12 cellular contexts compared by ENCODE assay signal in genomic region chr18:25233582-25234362, GRCh38.
DNase-seq lines count a peak whose midpoint lies in the region; ATAC-seq, FAIRE-seq and TF ChIP-seq lines count a peak whose summit lies in the region.
"Had no signal": no experiment of that assay in that cellular context is flagged by ENCODE, and none has a peak within 500 bp of the region (broad histone marks: within the 10 kb centered on the region; RNA-seq: fewer than 3 reads in every experiment).

No MANE protein-coding gene starts in this region.

- H3K4me1 ChIP-seq in K562 (replicated peaks in 1 of 2; ENCODE audit: control insufficient read depth in 2 of 2, insufficient read depth in 2 of 2, low read length in 2 of 2) (no peaks in the 10 kb centered on the region; a peak in 2 of 5 replicates), heart right ventricle (peaks cover 2 to 91% (median 68%) of the 10 kb centered on the region in 9 donors), gastrocnemius medialis (peaks cover 29 to 34% of the 10 kb centered on the region in 2 donors), SJCRH30 (peaks cover 7% of the 10 kb centered on the region)

- no peak overlapping the region for H2AFZ ChIP-seq in K562 (ENCODE audit: low read depth, low read length)

- no peaks in the 10 kb centered on the region for H3K9me1 ChIP-seq in K562 (ENCODE audit: control insufficient read depth, insufficient read depth, low read length)

- no peak for ATAC-seq in K562
- ATAC-seq in heart right ventricle: peak in 6 of 8 donors; percentile 40 to 61 (median 48)
- ATAC-seq in gastrocnemius medialis: no peak
- no peak for ATAC-seq in GM19452 (IDR thresholded peaks at IDR 0.05; ENCODE audit: unreplicated experiment)
- no peak for ATAC-seq in HG03196 (IDR thresholded peaks at IDR 0.05; ENCODE audit: unreplicated experiment)
- ATAC-seq: mucosa of descending colon had no signal

- H3K79me2 ChIP-seq in K562 (ENCODE audit: control insufficient read depth, insufficient read depth, low read length): no peaks in the 10 kb centered on the region

- intact Hi-C loops in K562 (cut with micrococcal nuclease) (loop anchor here (10.0 kb wide), 1 partner anchor 359 kb away; no protein-coding TSS in a partner anchor), heart right ventricle (cut with DNase I) (loop anchor here in 6 of 10 donors (5.0 to 10.0 kb wide), 5 partner anchors 44 to 119 kb away; partner anchors contain the start of gene ZNF521 (in 3 of the 6)), gastrocnemius medialis (cut with DNase I; ENCODE audit: low total_unique reads) (loop anchor here (5.0 kb wide), 3 partner anchors 64 to 246 kb away; partner anchors contain the start of gene ZNF521)

- H3K4me2 ChIP-seq in K562 (ENCODE audit: insufficient read depth, low read length): no peak overlapping the region

- TF ChIP-seq EP300 in K562 (IDR thresholded peaks at IDR 0.05; ENCODE audit: low read length): no peak

- DNase-seq in GM04504 (ENCODE audit: low read depth) (peak; percentile 40), K562 (ENCODE audit: extremely low read depth in 1 of 4, low spot score in 3 of 4) (no peak), heart right ventricle (no peak), gastrocnemius medialis (no peak), HK-2 (ENCODE audit: unreplicated experiment) (no peak), SJCRH30 (no peak)
- DNase-seq: activated effector memory CD4-positive, alpha-beta T cell treated with anti-CD3 and anti-CD28 coated beads, Interleukin-2, amount 50 U/mL, for 16 hours; mucosa of descending colon had no signal

- H3K27me3 ChIP-seq in K562 (ENCODE audit: control insufficient read depth in 2 of 2, insufficient read depth in 2 of 2, low read length in 2 of 2) (no peaks in the 10 kb centered on the region), heart right ventricle (no peaks in the 10 kb centered on the region), gastrocnemius medialis (no peaks in the 10 kb centered on the region), SJCRH30 (no peaks in the 10 kb centered on the region)

- in situ Hi-C loops in K562 (cut with MboI): no loop called here
- in situ Hi-C loops in gastrocnemius medialis (cut with MboI; ENCODE audit: low sequenced_read_pairs in 4 of 4): no loop called here

- no peaks in the 10 kb centered on the region for H3K36me3 ChIP-seq in K562 (ENCODE audit: control insufficient read depth, insufficient read depth, low read length)
- no peaks in the 10 kb centered on the region for H3K36me3 ChIP-seq in heart right ventricle
- no peaks in the 10 kb centered on the region for H3K36me3 ChIP-seq in gastrocnemius medialis
- no peaks in the 10 kb centered on the region for H3K36me3 ChIP-seq in SJCRH30

- no peak overlapping the region for H3K9ac ChIP-seq in K562 (ENCODE audit: insufficient read depth in 1 of 2, low read depth in 2 of 2, low read length in 2 of 2)

- no TSS peak for BruUV-seq in K562 (replicated peaks; lab: Mats Ljungman, UMichigan)

- CTCF ChIA-PET in K562 (lab: Yijun Ruan, JAX; ENCODE audit: low intra/inter-chr PET ratio): no interaction called here

- H4K20me1 ChIP-seq in K562 (replicated peaks; ENCODE audit: control insufficient read depth, insufficient read depth, low read length): no peaks in the 10 kb centered on the region

- H3K9me3 ChIP-seq in K562 (replicated peaks; ENCODE audit: control insufficient read depth, insufficient read depth, low read depth, low read length) (no peaks in the 10 kb centered on the region), heart right ventricle (no peaks in the 10 kb centered on the region), gastrocnemius medialis (no peaks in the 10 kb centered on the region), SJCRH30 (replicated peaks) (no peaks in the 10 kb centered on the region)
- H3K9me3 ChIP-seq: mucosa of descending colon had no signal

- TF ChIP-seq POLR2A in K562 (conservative IDR thresholded peaks at IDR 0.05) (no peak), gastrocnemius medialis (IDR thresholded peaks at IDR 0.05) (no peak)

- H3K4me3 ChIP-seq in K562 (no peak overlapping the region), heart right ventricle (peak overlapping the region in 7 of 10 donors; percentile 6 to 35 (median 27)), gastrocnemius medialis (peak overlapping the region in 2 of 4 donors; percentile 9 to 13), SJCRH30 (no peak overlapping the region)
- H3K4me3 ChIP-seq: mucosa of descending colon had no signal

- peak; percentile 37 for FAIRE-seq in K562 (lab: Jason Lieb, UNC)
- FAIRE-seq: D721Med, urothelium cell line had no signal

- POLR2A ChIA-PET in K562 (lab: Yijun Ruan, JAX): interaction anchor here (1.0 to 1.1 kb wide), 2 partner anchors 34 to 118 kb away, joined by 3 read pairs; no protein-coding TSS in a partner anchor

- TF ChIP-seq CTCF in K562 (IDR thresholded peaks at IDR 0.05 in 2 of 3, conservative IDR thresholded peaks at IDR 0.05 in 1 of 3; ENCODE audit: insufficient read depth in 2 of 3, low read depth in 1 of 3, low read length in 3 of 3) (no peak), heart right ventricle (IDR thresholded peaks at IDR 0.05) (no peak), gastrocnemius medialis (IDR thresholded peaks at IDR 0.05 in 4 of 5, conservative IDR thresholded peaks at IDR 0.05 in 1 of 5) (no peak)

- H3K27ac ChIP-seq in K562 (ENCODE audit: extremely low read depth, low read depth, low read length) (no peak overlapping the region), heart right ventricle (peak overlapping the region; percentile 5 to 80 (median 59)), gastrocnemius medialis (peak overlapping the region; percentile 13 to 54 (median 30)), SJCRH30 (no peak overlapping the region)

- TF ChIP-seq RAD21 in K562 (CRISPR knock-in tag; conservative IDR thresholded peaks at IDR 0.05 in 1 of 2, IDR thresholded peaks at IDR 0.05 in 1 of 2): no peak

- 2% methylated on average over 12 of the region's 12 CpGs for WGBS in K562 (ENCODE audit: insufficient coverage, low coverage, missing lambda C conversion rate)
- WGBS in heart right ventricle, 2 donors: 25 to 30% methylated on average over 12 of the region's 12 CpGs

TF ChIP-seq in K562, 482 proteins besides CTCF, POLR2A, EP300 and RAD21:
- TF ChIP-seq TBL1XR1 (IDR thresholded peaks at IDR 0.05; ENCODE audit: low read length in 2 of 2) (no peak), PHB (CRISPR knock-in tag; IDR thresholded peaks at IDR 0.05) (no peak), CEBPG (CRISPR knock-in tag; IDR thresholded peaks at IDR 0.05) (no peak), CEBPG (tag; conservative IDR thresholded peaks at IDR 0.05 in 1 of 2, IDR thresholded peaks at IDR 0.05 in 1 of 2) (0 out of 4 replicates have a peak, but pooled peaks of 1 of the 2 experiments have one; percentile 5), SOX6 (IDR thresholded peaks at IDR 0.05) (0 out of 2 replicates have a peak, but pooled peaks have one; percentile 18)

Comparison
In these comparisons a context has a peak if more than half of its experiments do, and no peak if none do; other contexts are left out.
1. ATAC-seq: peak in heart right ventricle (6 of 8); none in K562 (single experiment), gastrocnemius medialis (0 of 2), GM19452 (single experiment) and HG03196 (single experiment).
2. H3K27ac ChIP-seq: peak in heart right ventricle (10 of 10) and gastrocnemius medialis (4 of 4); none in K562 (single experiment) and SJCRH30 (single experiment).
3. H3K4me3 ChIP-seq: peak in heart right ventricle (7 of 10); none in K562 (single experiment) and SJCRH30 (single experiment).